Comparison of ENCODE assay signal across 1 cellular context in genomic region chr1:15016526-15016925, GRCh38.
TF ChIP-seq lines count a peak whose summit lies in the region.

No MANE protein-coding gene starts in this region.

TF ChIP-seq in H1, 55 proteins besides CTCF, POLR2A, EP300 and RAD21:
- TF ChIP-seq CHD7 (IDR thresholded peaks at IDR 0.05; ENCODE audit: insufficient replicate concordance, low read length), result no peak
- TF ChIP-seq EGR1 (IDR thresholded peaks at IDR 0.05; ENCODE audit: borderline replicate concordance, low read depth, low read length), result no peak
- TF ChIP-seq SIRT6 (IDR thresholded peaks at IDR 0.05; ENCODE audit: low read length), result no peak
- no peak for TF ChIP-seq SP1 (IDR thresholded peaks at IDR 0.05; ENCODE audit: low read depth, low read length)
- no peak for TF ChIP-seq POLR2AphosphoS5 (IDR thresholded peaks at IDR 0.05; ENCODE audit: low read depth, low read length)
- TF ChIP-seq, protein P1, sequence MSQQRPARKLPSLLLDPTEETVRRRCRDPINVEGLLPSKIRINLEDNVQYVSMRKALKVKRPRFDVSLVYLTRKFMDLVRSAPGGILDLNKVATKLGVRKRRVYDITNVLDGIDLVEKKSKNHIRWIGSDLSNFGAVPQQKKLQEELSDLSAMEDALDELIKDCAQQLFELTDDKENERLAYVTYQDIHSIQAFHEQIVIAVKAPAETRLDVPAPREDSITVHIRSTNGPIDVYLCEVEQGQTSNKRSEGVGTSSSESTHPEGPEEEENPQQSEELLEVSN (IDR thresholded peaks at IDR 0.05), result no peak
- no peak for TF ChIP-seq PHF8 (conservative IDR thresholded peaks at IDR 0.05; ENCODE audit: low read depth, low read length)
- 0 out of 2 replicates have a peak, but pooled peaks have one; percentile 22 for TF ChIP-seq KDM1A (IDR thresholded peaks at IDR 0.05; ENCODE audit: borderline replicate concordance, low read length)
